8 cellular contexts compared by ENCODE assay signal in the genomic region with DNA sequence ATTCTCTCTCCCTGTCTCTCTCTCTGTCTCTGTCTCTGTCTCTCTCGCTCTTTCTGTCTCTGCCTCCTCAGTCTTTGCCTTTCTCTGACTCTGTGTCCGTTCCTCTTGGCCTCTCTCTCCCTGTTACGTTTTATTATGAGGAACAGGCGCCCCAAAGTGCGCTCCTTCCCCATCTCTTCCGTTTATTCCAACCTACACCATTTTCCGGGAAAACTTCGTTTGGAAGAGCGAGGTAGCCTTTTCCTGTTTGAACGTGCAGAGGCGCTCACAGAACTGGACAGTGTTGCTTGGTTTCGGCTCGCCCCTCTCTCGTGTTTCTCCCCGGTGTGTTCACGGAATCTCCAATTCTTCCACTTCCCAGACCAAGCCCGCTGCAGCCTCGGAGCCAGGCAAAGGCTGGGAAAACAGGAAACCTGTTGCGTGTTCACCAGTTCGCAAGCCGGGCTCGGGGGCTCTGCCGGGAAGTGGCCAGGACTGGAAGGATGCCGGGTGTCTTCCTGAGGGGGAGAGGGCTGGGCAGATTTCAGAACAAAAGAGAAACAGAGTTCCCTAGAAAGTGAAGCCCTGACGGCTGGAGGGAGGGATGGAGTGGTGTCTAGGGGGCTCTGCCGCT. TPM values are rescaled to one million over a fixed set of nuclear protein-coding genes. Genes with fewer than 3 reads are reported as not detected.
DNase-seq lines count a peak whose midpoint lies in the region; ATAC-seq and TF ChIP-seq lines count a peak whose summit lies in the region.

No MANE protein-coding gene starts in this region.

- peaks cover 17% of the 10 kb centered on the region for H3K4me1 Mint-ChIP-seq in activated T-helper 17 cell treated with anti-CD3 and anti-CD28 coated beads, Interleukin-2, amount 50 U/mL, for 72 hours
- peaks cover 7% of the 10 kb centered on the region for H3K4me1 Mint-ChIP-seq in progenitor cell of endocrine pancreas (ENCODE audit: low read depth)

- no peaks in the 10 kb centered on the region for H3K36me3 Mint-ChIP-seq in activated T-helper 17 cell treated with anti-CD3 and anti-CD28 coated beads, Interleukin-2, amount 50 U/mL, for 72 hours (ENCODE audit: low read depth)
- no peaks in the 10 kb centered on the region for H3K36me3 Mint-ChIP-seq in progenitor cell of endocrine pancreas (ENCODE audit: insufficient read depth)

- no peak overlapping the region for H3K27ac ChIP-seq in ACC112 (ENCODE audit: low read depth, low read length)

- H3K4me1 ChIP-seq in ACC112 (ENCODE audit: control insufficient read depth, insufficient read depth, low read length, unreplicated experiment): no peaks in the 10 kb centered on the region

- peak overlapping the region; percentile 98 for H3K4me3 Mint-ChIP-seq in activated T-helper 17 cell treated with anti-CD3 and anti-CD28 coated beads, Interleukin-2, amount 50 U/mL, for 72 hours
- peak overlapping the region; percentile 81 for H3K4me3 Mint-ChIP-seq in progenitor cell of endocrine pancreas (ENCODE audit: low read depth)

- H3K27me3 Mint-ChIP-seq in activated T-helper 17 cell treated with anti-CD3 and anti-CD28 coated beads, Interleukin-2, amount 50 U/mL, for 72 hours: peaks cover 41% of the 10 kb centered on the region
- peaks cover 68% of the 10 kb centered on the region for H3K27me3 Mint-ChIP-seq in progenitor cell of endocrine pancreas

- H3K36me3 ChIP-seq in ACC112 (ENCODE audit: insufficient read depth, low read length): no peaks in the 10 kb centered on the region

- intact Hi-C loops in left ventricle myocardium superior (cut with micrococcal nuclease): no loop called here

- peak overlapping the region; percentile 19 for H3K27ac Mint-ChIP-seq in activated T-helper 17 cell treated with anti-CD3 and anti-CD28 coated beads, Interleukin-2, amount 50 U/mL, for 72 hours
- H3K27ac Mint-ChIP-seq in progenitor cell of endocrine pancreas: no peak overlapping the region

- H3K27me3 ChIP-seq in ACC112 (ENCODE audit: insufficient read depth, low read length): peaks cover 14% of the 10 kb centered on the region; the same call in 1 of the 2 replicates

- H3K79me2 ChIP-seq in ACC112 (ENCODE audit: control insufficient read depth, insufficient read depth, low read length, unreplicated experiment): no peaks in the 10 kb centered on the region

- no peak for TF ChIP-seq CTCF in progenitor cell of endocrine pancreas (IDR thresholded peaks at IDR 0.05; ENCODE audit: unreplicated experiment)

- no peaks in the 10 kb centered on the region for H3K9me3 Mint-ChIP-seq in activated T-helper 17 cell treated with anti-CD3 and anti-CD28 coated beads, Interleukin-2, amount 50 U/mL, for 72 hours
- H3K9me3 Mint-ChIP-seq in progenitor cell of endocrine pancreas (ENCODE audit: low read depth): no peaks in the 10 kb centered on the region

- DNase-seq in HCEC 1CT (peak; percentile 22), left ventricle myocardium superior (peak; percentile 49), progenitor cell of endocrine pancreas (ENCODE audit: low spot score, unreplicated experiment) (no peak), NCI-H1436 (lab: John Stamatoyannopoulos, UW) (no peak), occipital lobe (lab: John Stamatoyannopoulos, UW) (no peak), OCI-M2 (lab: John Stamatoyannopoulos, UW; ENCODE audit: unreplicated experiment) (no peak)

- H3K4me3 ChIP-seq in ACC112 (ENCODE audit: low read depth, low read length): peak overlapping the region; percentile 82

- peak overlapping the region; percentile 57 for H2AFZ ChIP-seq in ACC112 (ENCODE audit: low read length, unreplicated experiment)

- ATAC-seq in activated T-helper 17 cell treated with anti-CD3 and anti-CD28 coated beads, Interleukin-2, amount 50 U/mL, for 72 hours (replicated peaks): no peak
- peak; percentile 22 for ATAC-seq in left ventricle myocardium superior

RNA-seq across cellular contexts. Expression of a gene that starts 0.6 kb away (rescaled TPM):
- total RNA-seq in activated T-helper 17 cell treated with anti-CD3 and anti-CD28 coated beads, Interleukin-2, amount 50 U/mL, for 72 hours: 1 to 10 TPM; 2.0 TPM
- total RNA-seq in left ventricle myocardium superior: 12.1 TPM
- total RNA-seq in progenitor cell of endocrine pancreas: 0.91 and 1.5 TPM in 2 replicates
- total RNA-seq in occipital lobe: under 0.01 TPM

Comparison
In these comparisons a context has a peak if more than half of its experiments do, and no peak if none do; other contexts are left out.
1. DNase-seq: peak in HCEC 1CT (single experiment) and left ventricle myocardium superior (single experiment); none in progenitor cell of endocrine pancreas (single experiment), NCI-H1436 (single experiment), occipital lobe (single experiment) and OCI-M2 (single experiment).